ENCODE assay signal across 1 cellular context in the genomic region with DNA sequence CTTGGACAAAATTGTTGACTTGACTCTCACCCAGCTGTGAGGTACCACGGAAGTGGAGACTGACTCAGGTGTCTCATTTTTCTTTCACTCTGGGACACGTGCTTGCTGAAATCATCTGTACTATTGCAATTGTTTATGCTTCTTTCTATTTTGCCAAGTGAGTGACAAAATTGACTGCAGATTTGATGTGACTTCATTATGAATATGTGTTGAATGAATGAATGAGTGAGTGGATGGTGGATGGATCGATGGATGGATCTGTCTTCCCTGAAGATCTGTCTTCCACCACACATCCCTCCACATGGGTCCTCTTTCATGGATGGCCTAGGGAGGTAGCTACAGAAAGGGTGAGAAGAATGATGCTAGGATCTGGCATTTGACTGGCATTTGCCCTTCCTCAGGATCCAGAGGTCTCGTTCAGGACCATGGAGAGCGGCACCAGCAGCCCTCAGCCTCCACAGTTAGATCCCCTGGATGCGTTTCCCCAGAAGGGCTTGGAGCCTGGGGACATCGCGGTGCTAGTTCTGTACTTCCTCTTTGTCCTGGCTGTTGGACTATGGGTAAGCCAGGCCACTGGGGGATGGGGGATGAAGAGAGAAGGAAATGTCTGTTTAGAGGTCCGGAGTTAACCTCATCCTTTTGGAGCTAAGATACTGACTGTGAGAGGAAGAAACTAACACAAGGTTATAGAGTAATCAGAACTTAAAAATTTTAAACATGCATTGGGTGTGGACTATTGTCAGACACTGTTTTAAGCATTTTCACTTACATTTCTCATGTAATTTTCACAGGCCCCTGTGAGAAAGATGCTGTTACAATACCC.
TF ChIP-seq lines count a peak whose summit lies in the region.

No MANE protein-coding gene starts in this region.

TF ChIP-seq in HepG2, 621 proteins besides CTCF, POLR2A, EP300 and RAD21 (continued from another document and continues in another):
- TF ChIP-seq, protein P1, sequence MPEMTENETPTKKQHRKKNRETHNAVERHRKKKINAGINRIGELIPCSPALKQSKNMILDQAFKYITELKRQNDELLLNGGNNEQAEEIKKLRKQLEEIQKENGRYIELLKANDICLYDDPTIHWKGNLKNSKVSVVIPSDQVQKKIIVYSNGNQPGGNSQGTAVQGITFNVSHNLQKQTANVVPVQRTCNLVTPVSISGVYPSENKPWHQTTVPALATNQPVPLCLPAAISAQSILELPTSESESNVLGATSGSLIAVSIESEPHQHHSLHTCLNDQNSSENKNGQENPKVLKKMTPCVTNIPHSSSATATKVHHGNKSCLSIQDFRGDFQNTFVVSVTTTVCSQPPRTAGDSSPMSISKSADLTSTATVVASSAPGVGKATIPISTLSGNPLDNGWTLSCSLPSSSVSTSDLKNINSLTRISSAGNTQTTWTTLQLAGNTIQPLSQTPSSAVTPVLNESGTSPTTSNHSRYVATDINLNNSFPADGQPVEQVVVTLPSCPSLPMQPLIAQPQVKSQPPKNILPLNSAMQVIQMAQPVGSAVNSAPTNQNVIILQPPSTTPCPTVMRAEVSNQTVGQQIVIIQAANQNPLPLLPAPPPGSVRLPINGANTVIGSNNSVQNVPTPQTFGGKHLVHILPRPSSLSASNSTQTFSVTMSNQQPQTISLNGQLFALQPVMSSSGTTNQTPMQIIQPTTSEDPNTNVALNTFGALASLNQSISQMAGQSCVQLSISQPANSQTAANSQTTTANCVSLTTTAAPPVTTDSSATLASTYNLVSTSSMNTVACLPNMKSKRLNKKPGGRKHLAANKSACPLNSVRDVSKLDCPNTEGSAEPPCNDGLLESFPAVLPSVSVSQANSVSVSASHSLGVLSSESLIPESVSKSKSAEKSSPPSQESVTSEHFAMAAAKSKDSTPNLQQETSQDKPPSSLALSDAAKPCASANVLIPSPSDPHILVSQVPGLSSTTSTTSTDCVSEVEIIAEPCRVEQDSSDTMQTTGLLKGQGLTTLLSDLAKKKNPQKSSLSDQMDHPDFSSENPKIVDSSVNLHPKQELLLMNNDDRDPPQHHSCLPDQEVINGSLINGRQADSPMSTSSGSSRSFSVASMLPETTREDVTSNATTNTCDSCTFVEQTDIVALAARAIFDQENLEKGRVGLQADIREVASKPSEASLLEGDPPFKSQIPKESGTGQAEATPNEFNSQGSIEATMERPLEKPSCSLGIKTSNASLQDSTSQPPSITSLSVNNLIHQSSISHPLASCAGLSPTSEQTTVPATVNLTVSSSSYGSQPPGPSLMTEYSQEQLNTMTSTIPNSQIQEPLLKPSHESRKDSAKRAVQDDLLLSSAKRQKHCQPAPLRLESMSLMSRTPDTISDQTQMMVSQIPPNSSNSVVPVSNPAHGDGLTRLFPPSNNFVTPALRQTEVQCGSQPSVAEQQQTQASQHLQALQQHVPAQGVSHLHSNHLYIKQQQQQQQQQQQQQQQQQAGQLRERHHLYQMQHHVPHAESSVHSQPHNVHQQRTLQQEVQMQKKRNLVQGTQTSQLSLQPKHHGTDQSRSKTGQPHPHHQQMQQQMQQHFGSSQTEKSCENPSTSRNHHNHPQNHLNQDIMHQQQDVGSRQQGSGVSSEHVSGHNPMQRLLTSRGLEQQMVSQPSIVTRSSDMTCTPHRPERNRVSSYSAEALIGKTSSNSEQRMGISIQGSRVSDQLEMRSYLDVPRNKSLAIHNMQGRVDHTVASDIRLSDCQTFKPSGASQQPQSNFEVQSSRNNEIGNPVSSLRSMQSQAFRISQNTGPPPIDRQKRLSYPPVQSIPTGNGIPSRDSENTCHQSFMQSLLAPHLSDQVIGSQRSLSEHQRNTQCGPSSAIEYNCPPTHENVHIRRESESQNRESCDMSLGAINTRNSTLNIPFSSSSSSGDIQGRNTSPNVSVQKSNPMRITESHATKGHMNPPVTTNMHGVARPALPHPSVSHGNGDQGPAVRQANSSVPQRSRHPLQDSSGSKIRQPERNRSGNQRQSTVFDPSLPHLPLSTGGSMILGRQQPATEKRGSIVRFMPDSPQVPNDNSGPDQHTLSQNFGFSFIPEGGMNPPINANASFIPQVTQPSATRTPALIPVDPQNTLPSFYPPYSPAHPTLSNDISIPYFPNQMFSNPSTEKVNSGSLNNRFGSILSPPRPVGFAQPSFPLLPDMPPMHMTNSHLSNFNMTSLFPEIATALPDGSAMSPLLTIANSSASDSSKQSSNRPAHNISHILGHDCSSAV (CRISPR knock-in tag; IDR thresholded peaks at IDR 0.05; ENCODE audit: borderline replicate concordance), result no peak
- peak; percentile 59 for TF ChIP-seq RFX3 (CRISPR knock-in tag; IDR thresholded peaks at IDR 0.05)
- TF ChIP-seq NFATC3 (CRISPR knock-in tag; IDR thresholded peaks at IDR 0.05), result peak; percentile 72; the same call in 1 of the 2 replicates
- TF ChIP-seq ZMAT3 (CRISPR knock-in tag; conservative IDR thresholded peaks at IDR 0.05), result peak; percentile 98
- peak; percentile 93; the same call in 1 of the 2 replicates for TF ChIP-seq ZNF773 (CRISPR knock-in tag; IDR thresholded peaks at IDR 0.05; ENCODE audit: borderline replicate concordance)
- TF ChIP-seq ZNF274 (CRISPR knock-in tag; IDR thresholded peaks at IDR 0.05), result peak; percentile 78; the same call in 1 of the 2 replicates
- TF ChIP-seq, protein P2, sequence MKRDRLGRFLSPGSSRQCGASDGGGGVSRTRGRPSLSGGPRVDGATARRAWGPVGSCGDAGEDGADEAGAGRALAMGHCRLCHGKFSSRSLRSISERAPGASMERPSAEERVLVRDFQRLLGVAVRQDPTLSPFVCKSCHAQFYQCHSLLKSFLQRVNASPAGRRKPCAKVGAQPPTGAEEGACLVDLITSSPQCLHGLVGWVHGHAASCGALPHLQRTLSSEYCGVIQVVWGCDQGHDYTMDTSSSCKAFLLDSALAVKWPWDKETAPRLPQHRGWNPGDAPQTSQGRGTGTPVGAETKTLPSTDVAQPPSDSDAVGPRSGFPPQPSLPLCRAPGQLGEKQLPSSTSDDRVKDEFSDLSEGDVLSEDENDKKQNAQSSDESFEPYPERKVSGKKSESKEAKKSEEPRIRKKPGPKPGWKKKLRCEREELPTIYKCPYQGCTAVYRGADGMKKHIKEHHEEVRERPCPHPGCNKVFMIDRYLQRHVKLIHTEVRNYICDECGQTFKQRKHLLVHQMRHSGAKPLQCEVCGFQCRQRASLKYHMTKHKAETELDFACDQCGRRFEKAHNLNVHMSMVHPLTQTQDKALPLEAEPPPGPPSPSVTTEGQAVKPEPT (CRISPR knock-in tag; IDR thresholded peaks at IDR 0.05; ENCODE audit: low read depth), result 0 out of 2 replicates have a peak, but pooled peaks have one; percentile 70
- TF ChIP-seq FOXM1 (CRISPR knock-in tag; IDR thresholded peaks at IDR 0.05), result peak; percentile 19; the same call in 1 of the 2 replicates
- no peak for TF ChIP-seq POLR2AphosphoS5 (IDR thresholded peaks at IDR 0.05; ENCODE audit: low read depth, low read length)
- TF ChIP-seq ZFP82 (CRISPR knock-in tag; IDR thresholded peaks at IDR 0.05; ENCODE audit: borderline replicate concordance), result peak; percentile 87; the same call in 1 of the 2 replicates
- TF ChIP-seq, protein P3, sequence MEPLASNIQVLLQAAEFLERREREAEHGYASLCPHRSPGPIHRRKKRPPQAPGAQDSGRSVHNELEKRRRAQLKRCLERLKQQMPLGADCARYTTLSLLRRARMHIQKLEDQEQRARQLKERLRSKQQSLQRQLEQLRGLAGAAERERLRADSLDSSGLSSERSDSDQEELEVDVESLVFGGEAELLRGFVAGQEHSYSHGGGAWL (CRISPR knock-in tag; IDR thresholded peaks at IDR 0.05), result peak; percentile 98
- no peak for TF ChIP-seq FLYWCH1 (CRISPR knock-in tag; IDR thresholded peaks at IDR 0.05)
- peak; percentile 45; the same call in 1 of the 2 replicates for TF ChIP-seq GABPB1 (CRISPR knock-in tag; IDR thresholded peaks at IDR 0.05)
- no peak for TF ChIP-seq TAF1 (CRISPR knock-in tag; IDR thresholded peaks at IDR 0.05)
- TF ChIP-seq GATAD1 (CRISPR knock-in tag; IDR thresholded peaks at IDR 0.05), result peak; percentile 74
- peak; percentile 91 for TF ChIP-seq ZFP36L1 (CRISPR knock-in tag; IDR thresholded peaks at IDR 0.05)
- peak; percentile 99 for TF ChIP-seq ERF (CRISPR knock-in tag; IDR thresholded peaks at IDR 0.05)
- peak; percentile 78; the same call in 1 of the 2 replicates for TF ChIP-seq ZNF788 (CRISPR knock-in tag; IDR thresholded peaks at IDR 0.05; ENCODE audit: borderline replicate concordance)
- TF ChIP-seq SMARCE1 (IDR thresholded peaks at IDR 0.05; ENCODE audit: borderline replicate concordance), result no peak
- TF ChIP-seq ELF1 (CRISPR knock-in tag; IDR thresholded peaks at IDR 0.05), result peak; percentile 41; the same call in 1 of the 2 replicates
- peak; percentile 95 for TF ChIP-seq ZNF589 (CRISPR knock-in tag; conservative IDR thresholded peaks at IDR 0.05)
- TF ChIP-seq, protein P4, sequence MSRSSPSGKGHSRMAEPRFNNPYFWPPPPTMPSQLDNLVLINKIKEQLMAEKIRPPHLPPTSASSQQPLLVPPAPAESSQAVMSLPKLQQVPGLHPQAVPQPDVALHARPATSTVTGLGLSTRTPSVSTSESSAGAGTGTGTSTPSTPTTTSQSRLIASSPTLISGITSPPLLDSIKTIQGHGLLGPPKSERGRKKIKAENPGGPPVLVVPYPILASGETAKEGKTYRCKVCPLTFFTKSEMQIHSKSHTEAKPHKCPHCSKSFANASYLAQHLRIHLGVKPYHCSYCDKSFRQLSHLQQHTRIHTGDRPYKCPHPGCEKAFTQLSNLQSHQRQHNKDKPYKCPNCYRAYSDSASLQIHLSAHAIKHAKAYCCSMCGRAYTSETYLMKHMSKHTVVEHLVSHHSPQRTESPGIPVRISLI (CRISPR knock-in tag; IDR thresholded peaks at IDR 0.05; ENCODE audit: borderline replicate concordance), result peak; percentile 33; the same call in 1 of the 2 replicates
- TF ChIP-seq PAWR (CRISPR knock-in tag; IDR thresholded peaks at IDR 0.05; ENCODE audit: borderline replicate concordance), result 0 out of 2 replicates have a peak, but pooled peaks have one; percentile 72
- TF ChIP-seq, protein P5, sequence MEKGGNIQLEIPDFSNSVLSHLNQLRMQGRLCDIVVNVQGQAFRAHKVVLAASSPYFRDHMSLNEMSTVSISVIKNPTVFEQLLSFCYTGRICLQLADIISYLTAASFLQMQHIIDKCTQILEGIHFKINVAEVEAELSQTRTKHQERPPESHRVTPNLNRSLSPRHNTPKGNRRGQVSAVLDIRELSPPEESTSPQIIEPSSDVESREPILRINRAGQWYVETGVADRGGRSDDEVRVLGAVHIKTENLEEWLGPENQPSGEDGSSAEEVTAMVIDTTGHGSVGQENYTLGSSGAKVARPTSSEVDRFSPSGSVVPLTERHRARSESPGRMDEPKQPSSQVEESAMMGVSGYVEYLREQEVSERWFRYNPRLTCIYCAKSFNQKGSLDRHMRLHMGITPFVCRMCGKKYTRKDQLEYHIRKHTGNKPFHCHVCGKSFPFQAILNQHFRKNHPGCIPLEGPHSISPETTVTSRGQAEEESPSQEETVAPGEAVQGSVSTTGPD (CRISPR knock-in tag; IDR thresholded peaks at IDR 0.05), result peak; percentile 97
- peak; percentile 99 for TF ChIP-seq HOXA5 (CRISPR knock-in tag; IDR thresholded peaks at IDR 0.05)
- peak; percentile 91 for TF ChIP-seq ZNF230 (CRISPR knock-in tag; IDR thresholded peaks at IDR 0.05)
- TF ChIP-seq SUZ12 (IDR thresholded peaks at IDR 0.05; ENCODE audit: low read depth, low read length), result no peak
- TF ChIP-seq ZNF205 (CRISPR knock-in tag; IDR thresholded peaks at IDR 0.05), result peak; percentile 87
- TF ChIP-seq ZNF124 (CRISPR knock-in tag; IDR thresholded peaks at IDR 0.05), result peak; percentile 97
- no peak for TF ChIP-seq ZNF567 (CRISPR knock-in tag; IDR thresholded peaks at IDR 0.05; ENCODE audit: borderline replicate concordance)
- 0 out of 2 replicates have a peak, but pooled peaks have one; percentile 35 for TF ChIP-seq ZNF570 (CRISPR knock-in tag; IDR thresholded peaks at IDR 0.05; ENCODE audit: borderline replicate concordance)
- no peak for TF ChIP-seq ADNP (CRISPR knock-in tag; IDR thresholded peaks at IDR 0.05)
- TF ChIP-seq ZNF720 (CRISPR knock-in tag; IDR thresholded peaks at IDR 0.05), result peak; percentile 97; the same call in 1 of the 2 replicates
- TF ChIP-seq, protein P6, sequence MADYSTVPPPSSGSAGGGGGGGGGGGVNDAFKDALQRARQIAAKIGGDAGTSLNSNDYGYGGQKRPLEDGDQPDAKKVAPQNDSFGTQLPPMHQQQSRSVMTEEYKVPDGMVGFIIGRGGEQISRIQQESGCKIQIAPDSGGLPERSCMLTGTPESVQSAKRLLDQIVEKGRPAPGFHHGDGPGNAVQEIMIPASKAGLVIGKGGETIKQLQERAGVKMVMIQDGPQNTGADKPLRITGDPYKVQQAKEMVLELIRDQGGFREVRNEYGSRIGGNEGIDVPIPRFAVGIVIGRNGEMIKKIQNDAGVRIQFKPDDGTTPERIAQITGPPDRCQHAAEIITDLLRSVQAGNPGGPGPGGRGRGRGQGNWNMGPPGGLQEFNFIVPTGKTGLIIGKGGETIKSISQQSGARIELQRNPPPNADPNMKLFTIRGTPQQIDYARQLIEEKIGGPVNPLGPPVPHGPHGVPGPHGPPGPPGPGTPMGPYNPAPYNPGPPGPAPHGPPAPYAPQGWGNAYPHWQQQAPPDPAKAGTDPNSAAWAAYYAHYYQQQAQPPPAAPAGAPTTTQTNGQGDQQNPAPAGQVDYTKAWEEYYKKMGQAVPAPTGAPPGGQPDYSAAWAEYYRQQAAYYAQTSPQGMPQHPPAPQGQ (CRISPR knock-in tag; IDR thresholded peaks at IDR 0.05; ENCODE audit: borderline replicate concordance), result no peak
- TF ChIP-seq TRIM24 (CRISPR knock-in tag; IDR thresholded peaks at IDR 0.05), result no peak
- TF ChIP-seq, protein P7, sequence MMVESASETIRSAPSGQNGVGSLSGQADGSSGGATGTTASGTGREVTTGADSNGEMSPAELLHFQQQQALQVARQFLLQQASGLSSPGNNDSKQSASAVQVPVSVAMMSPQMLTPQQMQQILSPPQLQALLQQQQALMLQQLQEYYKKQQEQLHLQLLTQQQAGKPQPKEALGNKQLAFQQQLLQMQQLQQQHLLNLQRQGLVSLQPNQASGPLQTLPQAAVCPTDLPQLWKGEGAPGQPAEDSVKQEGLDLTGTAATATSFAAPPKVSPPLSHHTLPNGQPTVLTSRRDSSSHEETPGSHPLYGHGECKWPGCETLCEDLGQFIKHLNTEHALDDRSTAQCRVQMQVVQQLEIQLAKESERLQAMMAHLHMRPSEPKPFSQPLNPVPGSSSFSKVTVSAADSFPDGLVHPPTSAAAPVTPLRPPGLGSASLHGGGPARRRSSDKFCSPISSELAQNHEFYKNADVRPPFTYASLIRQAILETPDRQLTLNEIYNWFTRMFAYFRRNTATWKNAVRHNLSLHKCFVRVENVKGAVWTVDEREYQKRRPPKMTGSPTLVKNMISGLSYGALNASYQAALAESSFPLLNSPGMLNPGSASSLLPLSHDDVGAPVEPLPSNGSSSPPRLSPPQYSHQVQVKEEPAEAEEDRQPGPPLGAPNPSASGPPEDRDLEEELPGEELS (CRISPR knock-in tag; IDR thresholded peaks at IDR 0.05), result peak; percentile 67
- TF ChIP-seq TMF1 (CRISPR knock-in tag; IDR thresholded peaks at IDR 0.05; ENCODE audit: low read depth), result peak; percentile 95
- TF ChIP-seq SYNCRIP (IDR thresholded peaks at IDR 0.05; ENCODE audit: insufficient read depth, low read depth, low read length), result no peak
- peak; percentile 97 for TF ChIP-seq NFKB2 (CRISPR knock-in tag; IDR thresholded peaks at IDR 0.05; ENCODE audit: borderline replicate concordance)
- 0 out of 2 replicates have a peak, but pooled peaks have one; percentile 27 for TF ChIP-seq ZNF101 (CRISPR knock-in tag; IDR thresholded peaks at IDR 0.05; ENCODE audit: borderline replicate concordance, low read depth)
- TF ChIP-seq ZC3H4 (CRISPR knock-in tag; IDR thresholded peaks at IDR 0.05; ENCODE audit: borderline replicate concordance), result no peak
- peak; percentile 60; the same call in 1 of the 2 replicates for TF ChIP-seq HDAC1 (CRISPR knock-in tag; IDR thresholded peaks at IDR 0.05)
- peak; percentile 84; the same call in 1 of the 2 replicates for TF ChIP-seq RFXAP (CRISPR knock-in tag; IDR thresholded peaks at IDR 0.05; ENCODE audit: borderline replicate concordance)
- TF ChIP-seq ZNF780A (CRISPR knock-in tag; IDR thresholded peaks at IDR 0.05), result peak; percentile 86
- TF ChIP-seq FOXP1 (IDR thresholded peaks at IDR 0.05), result no peak
- peak; percentile 56; the same call in 1 of the 2 replicates for TF ChIP-seq FOXP1 (CRISPR knock-in tag; IDR thresholded peaks at IDR 0.05)
